1 cellular context compared by ENCODE assay signal in the genomic region with DNA sequence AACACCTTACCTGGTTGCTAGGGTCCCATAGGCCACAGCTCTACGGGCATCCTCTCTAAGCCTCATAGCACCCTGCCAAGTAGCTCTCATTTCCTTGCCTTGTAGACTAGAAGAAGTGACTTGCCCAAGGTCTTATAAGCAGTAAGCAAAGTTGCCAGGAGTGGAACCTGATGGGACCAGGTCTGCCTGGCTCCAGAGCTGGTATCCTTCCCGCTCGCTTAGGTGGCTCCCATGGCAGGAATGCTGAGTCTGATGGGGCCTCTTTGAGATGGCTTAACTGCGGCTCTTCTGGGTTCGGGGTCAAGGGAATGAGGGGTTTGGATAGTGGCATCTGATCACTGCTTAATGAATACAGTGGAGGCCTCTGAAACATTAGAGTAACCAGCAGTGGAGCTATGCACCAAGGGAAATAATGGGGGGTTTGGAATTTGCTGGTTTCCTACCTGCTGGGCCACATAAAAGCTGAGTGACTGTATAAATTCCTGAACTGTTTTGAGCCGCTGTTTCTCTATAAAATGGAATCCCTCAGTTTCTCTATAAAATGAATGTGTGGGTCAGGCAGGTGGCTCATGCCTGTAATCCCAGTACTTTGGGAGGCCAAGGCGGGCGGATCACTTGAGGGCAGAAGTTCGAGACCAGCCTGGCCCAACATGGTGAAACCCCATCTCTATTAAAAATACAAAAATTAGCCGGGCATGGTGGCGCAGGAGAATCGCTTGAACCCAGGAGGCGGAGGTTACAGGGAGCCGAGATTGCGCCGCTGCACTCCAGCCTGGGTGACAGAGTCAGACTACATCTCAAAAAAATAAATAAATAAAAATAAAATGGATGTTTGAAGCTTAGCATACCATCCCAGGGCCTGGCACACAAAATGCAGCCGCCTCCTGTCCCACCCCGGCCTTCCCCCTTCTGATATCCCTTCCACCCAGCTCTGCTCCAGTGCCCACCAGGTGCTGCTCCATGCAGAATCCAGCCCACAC.
TF ChIP-seq lines count a peak whose summit lies in the region.

No MANE protein-coding gene starts in this region.

TF ChIP-seq in WTC11, 78 proteins besides CTCF, POLR2A, EP300 and RAD21 (continued from another document):
- no peak for TF ChIP-seq MXD4 (CRISPR knock-in tag; IDR thresholded peaks at IDR 0.05; ENCODE audit: borderline replicate concordance)
- TF ChIP-seq, protein P1, sequence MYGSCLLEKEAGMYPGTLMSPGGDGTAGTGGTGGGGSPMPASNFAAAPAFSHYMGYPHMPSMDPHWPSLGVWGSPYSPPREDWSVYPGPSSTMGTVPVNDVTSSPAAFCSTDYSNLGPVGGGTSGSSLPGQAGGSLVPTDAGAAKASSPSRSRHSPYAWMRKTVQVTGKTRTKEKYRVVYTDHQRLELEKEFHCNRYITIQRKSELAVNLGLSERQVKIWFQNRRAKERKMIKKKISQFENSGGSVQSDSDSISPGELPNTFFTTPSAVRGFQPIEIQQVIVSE (CRISPR knock-in tag; IDR thresholded peaks at IDR 0.05; ENCODE audit: borderline replicate concordance), result no peak
- TF ChIP-seq, protein P2, sequence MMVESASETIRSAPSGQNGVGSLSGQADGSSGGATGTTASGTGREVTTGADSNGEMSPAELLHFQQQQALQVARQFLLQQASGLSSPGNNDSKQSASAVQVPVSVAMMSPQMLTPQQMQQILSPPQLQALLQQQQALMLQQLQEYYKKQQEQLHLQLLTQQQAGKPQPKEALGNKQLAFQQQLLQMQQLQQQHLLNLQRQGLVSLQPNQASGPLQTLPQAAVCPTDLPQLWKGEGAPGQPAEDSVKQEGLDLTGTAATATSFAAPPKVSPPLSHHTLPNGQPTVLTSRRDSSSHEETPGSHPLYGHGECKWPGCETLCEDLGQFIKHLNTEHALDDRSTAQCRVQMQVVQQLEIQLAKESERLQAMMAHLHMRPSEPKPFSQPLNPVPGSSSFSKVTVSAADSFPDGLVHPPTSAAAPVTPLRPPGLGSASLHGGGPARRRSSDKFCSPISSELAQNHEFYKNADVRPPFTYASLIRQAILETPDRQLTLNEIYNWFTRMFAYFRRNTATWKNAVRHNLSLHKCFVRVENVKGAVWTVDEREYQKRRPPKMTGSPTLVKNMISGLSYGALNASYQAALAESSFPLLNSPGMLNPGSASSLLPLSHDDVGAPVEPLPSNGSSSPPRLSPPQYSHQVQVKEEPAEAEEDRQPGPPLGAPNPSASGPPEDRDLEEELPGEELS (CRISPR knock-in tag; IDR thresholded peaks at IDR 0.05), result no peak
- TF ChIP-seq NFE2L1 (CRISPR knock-in tag; IDR thresholded peaks at IDR 0.05), result no peak
